In the genomic region with DNA sequence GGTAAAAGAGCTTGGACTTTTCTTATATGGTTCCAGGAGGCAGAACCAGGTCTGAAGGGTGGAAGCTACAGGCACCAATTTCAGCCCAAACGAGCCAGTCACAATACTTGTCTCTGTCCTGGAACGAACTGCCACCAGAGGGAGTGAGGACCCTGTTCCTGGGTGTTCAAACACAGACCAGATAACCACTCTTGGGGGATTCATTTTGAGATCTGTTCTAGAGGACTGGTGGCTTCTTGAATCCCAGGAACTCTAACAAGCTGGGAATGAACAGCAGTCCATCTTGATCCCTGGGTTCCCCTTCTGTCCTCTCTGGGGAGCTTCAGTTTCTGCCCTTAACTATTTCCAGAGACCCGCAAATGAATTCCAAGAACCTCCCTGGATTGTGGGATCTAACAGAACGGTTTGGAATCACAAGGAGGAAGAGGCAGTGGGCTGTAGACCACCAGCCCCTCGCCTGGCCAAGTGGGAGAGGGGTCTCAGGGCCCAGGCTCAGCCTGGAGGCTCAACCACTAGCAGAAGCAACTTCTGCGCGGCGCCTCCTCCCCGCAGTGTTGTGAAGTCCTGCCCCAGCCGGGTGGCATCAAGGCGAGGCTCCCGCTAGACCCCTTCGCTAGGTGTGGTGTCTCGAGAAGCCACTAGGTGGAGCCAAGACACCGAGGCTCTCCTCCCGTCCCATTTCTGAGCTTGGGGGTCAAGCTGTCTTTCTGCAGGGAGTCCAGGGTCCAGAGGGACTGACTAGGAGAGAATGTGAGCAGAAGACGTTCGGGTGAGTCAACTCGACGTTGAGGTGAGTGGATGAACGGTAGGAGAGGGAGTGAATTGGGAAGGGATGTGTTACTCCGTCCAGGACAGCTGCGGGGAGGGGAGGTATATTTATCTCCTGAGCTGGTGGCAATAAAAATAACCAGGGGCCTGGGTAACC, we compare ENCODE assay signal across 8 cellular contexts.
DNase-seq lines count a peak whose midpoint lies in the region; ATAC-seq lines count a peak whose summit lies in the region.

No MANE protein-coding gene starts in this region.

- no peaks in the 10 kb centered on the region for H3K9me3 Mint-ChIP-seq in central memory CD8-positive, alpha-beta T cell

- H3K4me1 Mint-ChIP-seq in central memory CD8-positive, alpha-beta T cell: peaks cover 26% of the 10 kb centered on the region

- H3K27me3 Mint-ChIP-seq in central memory CD8-positive, alpha-beta T cell: peaks cover 68% of the 10 kb centered on the region

- H3K27ac Mint-ChIP-seq in central memory CD8-positive, alpha-beta T cell (ENCODE audit: low read depth): peak overlapping the region; percentile 83

- peak; percentile 69 for ATAC-seq in HG03175 (IDR thresholded peaks at IDR 0.05; ENCODE audit: unreplicated experiment)
- peak; percentile 96 for ATAC-seq in central memory CD8-positive, alpha-beta T cell (replicated peaks; ENCODE audit: extremely low read depth, poor library complexity, severe bottlenecking)
- no peak for ATAC-seq in GM18519 (IDR thresholded peaks at IDR 0.05; ENCODE audit: low FRiP score, unreplicated experiment)

- peak; percentile 92 for DNase-seq in DMS53 (lab: John Stamatoyannopoulos, UW)
- peak; percentile 84 for DNase-seq in NCI-H510A (lab: John Stamatoyannopoulos, UW)
- DNase-seq in activated CD4-positive, alpha-beta T cell treated with anti-CD3 and anti-CD28 coated beads for 1 hour: peak; percentile 64
- DNase-seq in central memory CD8-positive, alpha-beta T cell (ENCODE audit: low spot score in 2 of 2): peak; percentile 60 to 63
- peak; percentile 91 for DNase-seq in kidney tubule cell (ENCODE audit: low spot score)
- peak; percentile 59 for DNase-seq in stimulated activated CD4-positive, alpha-beta T cell treated with anti-CD3 and anti-CD28 coated beads, Interleukin-2, amount 100 ng/mL, for 4 hours (ENCODE audit: low read depth)

- H3K36me3 Mint-ChIP-seq in central memory CD8-positive, alpha-beta T cell (ENCODE audit: insufficient read depth): no peaks in the 10 kb centered on the region

- H3K4me3 Mint-ChIP-seq in central memory CD8-positive, alpha-beta T cell: no peak overlapping the region
